Comparison of ENCODE assay signal across 17 cellular contexts in genomic region chr13:84567848-84568247, GRCh38.
"Had no signal": no experiment of that assay in that cellular context is flagged by ENCODE, and none has a peak within 500 bp of the region (broad histone marks: within the 10 kb centered on the region; RNA-seq: fewer than 3 reads in every experiment).

No MANE protein-coding gene starts in this region.

- DNase-seq: activated CD4-positive, alpha-beta T cell treated with anti-CD3 and anti-CD28 coated beads for 4 hours; activated CD8-positive, alpha-beta T cell treated with anti-CD3 and anti-CD28 coated beads for 36 hours; activated effector memory CD4-positive, alpha-beta T cell treated with anti-CD3 and anti-CD28 coated beads, Interleukin-2, amount 50 U/mL, for 16 hours; activated T-cell treated with anti-CD3 and anti-CD28 coated beads, Interleukin-2, amount 50 U/mL, for 4 hours; amniotic stem cell; dorsolateral prefrontal cortex; endodermal cell; head of caudate nucleus; immature natural killer cell; mesendoderm; natural killer cell; occipital lobe; sigmoid colon; spleen; stimulated activated naive CD8-positive, alpha-beta T cell treated with anti-CD3 and anti-CD28 coated beads, Interleukin-15, amount 100 ng/mL, for 72 hours; T-helper 9 cell had no signal

- ATAC-seq: activated CD8-positive, alpha-beta T cell treated with anti-CD3 and anti-CD28 coated beads for 36 hours; activated naive CD4-positive, alpha-beta T cell treated with anti-CD3 and anti-CD28 coated beads, Interleukin-2, amount 50 U/mL, for 72 hours; activated T-cell treated with anti-CD3 and anti-CD28 coated beads, Interleukin-2, amount 50 U/mL, for 4 hours; natural killer cell; stimulated activated naive CD8-positive, alpha-beta T cell treated with anti-CD3 and anti-CD28 coated beads, Interleukin-15, amount 100 ng/mL, for 72 hours had no signal
